In genomic region chr4:23932186-23932585, GRCh38 we compare ENCODE assay signal across 16 cellular contexts. TPM values are rescaled to one million over a fixed set of nuclear protein-coding genes. Genes with fewer than 3 reads are reported as not detected.
"Had no signal": no experiment of that assay in that cellular context is flagged by ENCODE, and none has a peak within 500 bp of the region (broad histone marks: within the 10 kb centered on the region; RNA-seq: fewer than 3 reads in every experiment).

No MANE protein-coding gene starts in this region.

- H3K4me3 ChIP-seq: breast epithelium, left lung, testis had no signal

- H3K36me3 Mint-ChIP-seq: activated naive CD8-positive, alpha-beta T cell treated with anti-CD3 and anti-CD28 coated beads for 36 hours; T-cell had no signal

- H3K4me1 Mint-ChIP-seq: activated CD4-positive, alpha-beta memory T cell treated with anti-CD3 and anti-CD28 coated beads, Interleukin-2, amount 10 ng/mL, durations not matched to agents 7 days and 5 days; activated CD4-positive, alpha-beta T cell treated with anti-CD3 and anti-CD28 coated beads for 36 hours; activated naive CD8-positive, alpha-beta T cell treated with anti-CD3 and anti-CD28 coated beads for 36 hours; T-cell had no signal

- H3K27ac ChIP-seq: left lung, testis, VCaP had no signal

- H3K27me3 ChIP-seq: breast epithelium, left lung, testis had no signal

- DNase-seq: activated CD4-positive, alpha-beta memory T cell treated with anti-CD3 and anti-CD28 coated beads, Interleukin-2, amount 10 ng/mL, durations not matched to agents 7 days and 5 days; activated CD4-positive, alpha-beta T cell treated with anti-CD3 and anti-CD28 coated beads for 36 hours; activated gamma-delta T cell treated with Interleukin-2 at 50 U/mL for 16 hours; activated naive CD8-positive, alpha-beta T cell treated with anti-CD3 and anti-CD28 coated beads for 36 hours; activated T-cell treated with anti-CD3 and anti-CD28 coated beads, Interleukin-2, amount 50 U/mL, for 72 hours; aorta; foreskin melanocyte; hippocampal formation; left lung; stimulated activated CD4-positive, alpha-beta T cell treated with anti-CD3 and anti-CD28 coated beads, Interleukin-2, amount 100 ng/mL, for 48 hours; stimulated activated naive CD8-positive, alpha-beta T cell treated with anti-CD3 and anti-CD28 coated beads, Interleukin-15, Interleukin-2, amounts not matched to agents 100 U/mL and 50 U/mL, for 24 hours; T-cell; T1000; testis had no signal

- H3K4me3 Mint-ChIP-seq: activated CD4-positive, alpha-beta memory T cell treated with anti-CD3 and anti-CD28 coated beads, Interleukin-2, amount 10 ng/mL, durations not matched to agents 7 days and 5 days; activated CD4-positive, alpha-beta T cell treated with anti-CD3 and anti-CD28 coated beads for 36 hours; activated naive CD8-positive, alpha-beta T cell treated with anti-CD3 and anti-CD28 coated beads for 36 hours; activated T-cell treated with anti-CD3 and anti-CD28 coated beads, Interleukin-2, amount 50 U/mL, for 72 hours; T-cell had no signal

- H3K27ac Mint-ChIP-seq: activated CD4-positive, alpha-beta memory T cell treated with anti-CD3 and anti-CD28 coated beads, Interleukin-2, amount 10 ng/mL, durations not matched to agents 7 days and 5 days; activated CD4-positive, alpha-beta T cell treated with anti-CD3 and anti-CD28 coated beads for 36 hours; activated naive CD8-positive, alpha-beta T cell treated with anti-CD3 and anti-CD28 coated beads for 36 hours; activated T-cell treated with anti-CD3 and anti-CD28 coated beads, Interleukin-2, amount 50 U/mL, for 72 hours; T-cell had no signal

- H3K9me3 Mint-ChIP-seq: activated CD4-positive, alpha-beta memory T cell treated with anti-CD3 and anti-CD28 coated beads, Interleukin-2, amount 10 ng/mL, durations not matched to agents 7 days and 5 days; activated naive CD8-positive, alpha-beta T cell treated with anti-CD3 and anti-CD28 coated beads for 36 hours had no signal

- H3K36me3 ChIP-seq: breast epithelium, left lung had no signal

- H3K27me3 Mint-ChIP-seq: activated CD4-positive, alpha-beta memory T cell treated with anti-CD3 and anti-CD28 coated beads, Interleukin-2, amount 10 ng/mL, durations not matched to agents 7 days and 5 days; activated CD4-positive, alpha-beta T cell treated with anti-CD3 and anti-CD28 coated beads for 36 hours; T-cell had no signal

- ATAC-seq: activated CD4-positive, alpha-beta T cell treated with anti-CD3 and anti-CD28 coated beads for 36 hours; activated T-cell treated with anti-CD3 and anti-CD28 coated beads, Interleukin-2, amount 50 U/mL, for 72 hours; stimulated activated naive CD8-positive, alpha-beta T cell treated with anti-CD3 and anti-CD28 coated beads, Interleukin-15, Interleukin-2, amounts not matched to agents 100 U/mL and 50 U/mL, for 24 hours; T-cell had no signal

- H3K9me3 ChIP-seq: breast epithelium, left lung, testis had no signal

RNA-seq across cellular contexts. Expression of gene PPARGC1A, which starts 42.3 kb away (rescaled TPM):
- total RNA-seq: activated CD4-positive, alpha-beta memory T cell treated with anti-CD3 and anti-CD28 coated beads, Interleukin-2, amount 10 ng/mL, durations not matched to agents 7 days and 5 days; activated CD4-positive, alpha-beta T cell treated with anti-CD3 and anti-CD28 coated beads for 36 hours; activated naive CD8-positive, alpha-beta T cell treated with anti-CD3 and anti-CD28 coated beads for 36 hours; activated T-cell treated with anti-CD3 and anti-CD28 coated beads, Interleukin-2, amount 50 U/mL, for 72 hours; T-cell had no signal
